21 cellular contexts compared by ENCODE assay signal in genomic region chr5:172790496-172790889, GRCh38. TPM values are rescaled to one million over a fixed set of nuclear protein-coding genes. Genes with fewer than 3 reads are reported as not detected.
DNase-seq lines count a peak whose midpoint lies in the region; ATAC-seq, FAIRE-seq and TF ChIP-seq lines count a peak whose summit lies in the region.
"Had no signal": no experiment of that assay in that cellular context is flagged by ENCODE, and none has a peak within 500 bp of the region (broad histone marks: within the 10 kb centered on the region; RNA-seq: fewer than 3 reads in every experiment).

No MANE protein-coding gene starts in this region.

- no TSS peak for BruUV-seq in A673 (replicated peaks; lab: Mats Ljungman, UMichigan)

- H3K4me3 ChIP-seq in A549 (no peak overlapping the region), lower lobe of right lung (no peak overlapping the region), thoracic aorta (no peak overlapping the region), A673 (ENCODE audit: low read depth, low read length, poor library complexity, severe bottlenecking) (no peak overlapping the region)
- H3K4me3 ChIP-seq: cardiac muscle cell, smooth muscle cell had no signal

- TF ChIP-seq EP300 in A549 (IDR thresholded peaks at IDR 0.05) = no peak

- CTCF ChIA-PET in A549 (lab: Yijun Ruan, JAX) = interaction anchor here (1.7 to 1.9 kb wide), 2 partner anchors 9 to 19 kb away, joined by 4 to 8 read pairs; partner anchors contain the start of gene DUSP1
- CTCF ChIA-PET in RWPE1 (lab: Yijun Ruan, JAX) = no interaction called here
- CTCF ChIA-PET in A673 (lab: Charles Lee) = no interaction called here

- intact Hi-C loops in lower lobe of right lung (cut with DNase I) (no loop called here), A673 (cut with micrococcal nuclease; ENCODE audit: unreplicated experiment) (no loop called here)

- POLR2A ChIA-PET in A549 (lab: Yijun Ruan, JAX) = no interaction called here
- POLR2A ChIA-PET in RWPE1 (lab: Yijun Ruan, JAX; ENCODE audit: low non-redundant PET) = no interaction called here
- POLR2A ChIA-PET in A673 (lab: Charles Lee; ENCODE audit: low non-redundant PET) = no interaction called here

- TF ChIP-seq CTCF in A549 (IDR thresholded peaks at IDR 0.05) (no peak), RWPE1 (conservative IDR thresholded peaks at IDR 0.05; ENCODE audit: low read depth) (no peak), lower lobe of right lung (IDR thresholded peaks at IDR 0.05) (no peak), thoracic aorta (IDR thresholded peaks at IDR 0.05) (no peak), A673 (conservative IDR thresholded peaks at IDR 0.05; ENCODE audit: low read depth, low read length) (no peak)

- H3K36me3 ChIP-seq in lower lobe of right lung (no peaks in the 10 kb centered on the region), thoracic aorta (no peaks in the 10 kb centered on the region), A673 (ENCODE audit: insufficient read depth, low read length, poor library complexity, severe bottlenecking) (no peaks in the 10 kb centered on the region)
- H3K36me3 ChIP-seq: cardiac muscle cell had no signal

- H3K9me3 ChIP-seq in A549 (no peaks in the 10 kb centered on the region), lower lobe of right lung (no peaks in the 10 kb centered on the region), thoracic aorta (no peaks in the 10 kb centered on the region), A673 (ENCODE audit: low read depth, low read length, poor library complexity, severe bottlenecking) (no peaks in the 10 kb centered on the region)
- H3K9me3 ChIP-seq: SK-N-SH had no signal

- TF ChIP-seq RAD21 in A549 (conservative IDR thresholded peaks at IDR 0.05 in 1 of 2, IDR thresholded peaks at IDR 0.05 in 1 of 2) = no peak

- FAIRE-seq in A549 (lab: Jason Lieb, UNC) (no peak), RCC 7860 (lab: Jason Lieb, UNC) (no peak)
- FAIRE-seq: GM12891, keratinocyte had no signal

- peak overlapping the region; percentile 71 to 85; a peak in 5 of 6 replicates for H3K27ac ChIP-seq in A549
- peak overlapping the region; percentile 50 for H3K27ac ChIP-seq in RWPE1
- no peak overlapping the region for H3K27ac ChIP-seq in lower lobe of right lung
- peak overlapping the region; percentile 74 to 96 for H3K27ac ChIP-seq in thoracic aorta
- no peak overlapping the region for H3K27ac ChIP-seq in A673 (ENCODE audit: low read depth, low read length, poor library complexity, severe bottlenecking)

- no peak for TF ChIP-seq POLR2A in A549 (IDR thresholded peaks at IDR 0.05; ENCODE audit: low read length)

- H3K27me3 ChIP-seq in lower lobe of right lung (ENCODE audit: low read depth) (no peaks in the 10 kb centered on the region), thoracic aorta (replicated peaks; ENCODE audit: insufficient read depth) (no peaks in the 10 kb centered on the region), A673 (replicated peaks; ENCODE audit: insufficient read depth, low read depth, low read length, poor library complexity) (no peaks in the 10 kb centered on the region)
- H3K27me3 ChIP-seq: cardiac muscle cell had no signal

- DNase-seq in A549 (ENCODE audit: low read depth in 1 of 2, low spot score in 1 of 2) = no peak
- DNase-seq in RWPE1 (ENCODE audit: low spot score) = no peak
- DNase-seq in lower lobe of right lung = peak; percentile 21
- no peak for DNase-seq in thoracic aorta (ENCODE audit: low spot score)
- DNase-seq in mucosa of gallbladder (ENCODE audit: low spot score) = no peak
- no peak for DNase-seq in RCC 7860 (ENCODE audit: low spot score)
- DNase-seq in A673 (ENCODE audit: low spot score) = no peak
- no peak for DNase-seq in NCI-H345 (lab: John Stamatoyannopoulos, UW)
- DNase-seq: activated CD4-positive, alpha-beta T cell treated with anti-CD3 and anti-CD28 coated beads, Interleukin-2, amount 10 ng/mL, durations not matched to agents 24 days and 14 days; activated naive CD4-positive, alpha-beta T cell treated with Interleukin-2 at 50 U/mL for 16 hours; activated T-cell treated with anti-CD3 and anti-CD28 coated beads, Interleukin-2, amount 50 U/mL, for 4 hours; cortex of kidney; H7; NCI-H187; NCI-H69; SK-N-SH; T-helper 2 cell had no signal

- WGBS in A549 (ENCODE audit: missing lambda C conversion rate) = 86% methylated on average over 5 of the region's 5 CpGs

- no peak overlapping the region; the same call in 2 of the 3 replicates for H3K4me2 ChIP-seq in A549
- H3K4me2 ChIP-seq: SK-N-SH, smooth muscle cell had no signal

- H3K4me1 ChIP-seq in A549 (peaks cover 48% of the 10 kb centered on the region), lower lobe of right lung (peaks cover 63% of the 10 kb centered on the region), thoracic aorta (ENCODE audit: control insufficient read depth in 1 of 2, low read depth in 2 of 2) (peaks cover 32 to 74% of the 10 kb centered on the region in 2 donors), A673 (ENCODE audit: insufficient read depth, low read length, poor library complexity, severe bottlenecking) (no peaks in the 10 kb centered on the region)

- ATAC-seq in A549 (peak in 1 of 2 experiments; percentile 4; a peak in 1 of 6 replicates), lower lobe of right lung (no peak), thoracic aorta (ENCODE audit: insufficient number of reproducible peaks, low FRiP score, low read depth) (no peak)
- ATAC-seq: activated T-cell treated with anti-CD3 and anti-CD28 coated beads, Interleukin-2, amount 50 U/mL, for 4 hours had no signal

TF ChIP-seq in A549, 52 proteins besides CTCF, POLR2A, EP300 and RAD21:
- no peak for TF ChIP-seq MAFK (IDR thresholded peaks at IDR 0.05; ENCODE audit: partially characterized antibody)
- TF ChIP-seq HMGXB4 (CRISPR knock-in tag; IDR thresholded peaks at IDR 0.05; ENCODE audit: borderline replicate concordance) = no peak
- TF ChIP-seq RARB (CRISPR knock-in tag; IDR thresholded peaks at IDR 0.05) = no peak
- TF ChIP-seq PHF8 (IDR thresholded peaks at IDR 0.05; ENCODE audit: borderline replicate concordance, low read depth) = no peak
- TF ChIP-seq FOXS1 (CRISPR knock-in tag; IDR thresholded peaks at IDR 0.05) = no peak
- no peak for TF ChIP-seq E2F6 (IDR thresholded peaks at IDR 0.05; ENCODE audit: borderline replicate concordance, low read depth)

RNA-seq across cellular contexts. Expression of gene DUSP1, which starts 19.5 kb away (rescaled TPM):
- polyA plus RNA-seq in A549 (2011; rRNA removed) (525 and 594 TPM in 2 replicates), A549 (2017; fragmentation: RNase III; extraction: RNeasy Plus Mini Kit Qiagen cat#74134 plus additional on column Dnase treatment) (191 to 207 TPM (median 203 TPM) in 3 replicates)
- polyA plus RNA-seq in A549 (2012; cell fraction: cytosol; rRNA removed) = 540 and 757 TPM in 2 replicates
- 1,192 and 1,375 TPM in 2 replicates for polyA plus RNA-seq in A549 (2012; cell fraction: nucleus; rRNA removed)
- polyA minus RNA-seq in A549 (2011; rRNA and poly(A)+ RNA removed) = 620 and 630 TPM in 2 replicates
- total RNA-seq in lower lobe of right lung (367 TPM), thoracic aorta (1,000 to 10,000 TPM in 1 of 2 donors, 100 to 1,000 TPM in 1; 813 to 3,699 TPM), mucosa of gallbladder (240 TPM), A673 (2021) (11.3 and 13.1 TPM in 2 replicates)

RNA-seq across cellular contexts. Expression of gene ERGIC1, which starts 43.6 kb away (rescaled TPM):
- polyA plus RNA-seq in A549 (2011; rRNA removed) = 176 and 208 TPM in 2 replicates
- polyA plus RNA-seq in A549 (2012; cell fraction: cytosol; rRNA removed) = 184 and 254 TPM in 2 replicates
- 131 and 150 TPM in 2 replicates for polyA plus RNA-seq in A549 (2012; cell fraction: nucleus; rRNA removed)
- polyA plus RNA-seq in A549 (2017; fragmentation: RNase III; extraction: RNeasy Plus Mini Kit Qiagen cat#74134 plus additional on column Dnase treatment) = 289 to 322 TPM (median 304 TPM) in 3 replicates
- polyA minus RNA-seq in A549 (2011; rRNA and poly(A)+ RNA removed) = 418 and 510 TPM in 2 replicates
- total RNA-seq in lower lobe of right lung = 177 TPM
- total RNA-seq in thoracic aorta = 100 to 1,000 TPM; 141 to 230 TPM
- 118 TPM for total RNA-seq in mucosa of gallbladder
- 44.2 and 48.7 TPM in 2 replicates for total RNA-seq in A673 (2021)

Comparison
In these comparisons a context has a peak if more than half of its experiments do, and no peak if none do; other contexts are left out.
1. H3K27ac ChIP-seq: peak in A549 (2 of 2), RWPE1 (single experiment) and thoracic aorta (2 of 2); none in lower lobe of right lung (single experiment) and A673 (single experiment).
2. RNA of gene DUSP1, which starts 19.5 kb away (total RNA-seq): 813 to 3,699 TPM in thoracic aorta, 367 TPM in lower lobe of right lung (single experiment) and 240 TPM in mucosa of gallbladder (single experiment); 11.3 to 13.1 TPM in A673; every median in the first group is over 10 times any median in the second.